In genomic region chr12:109966531-109966930, GRCh38 we compare ENCODE assay signal across 1 cellular context.
TF ChIP-seq lines count a peak whose summit lies in the region.

No MANE protein-coding gene starts in this region.

TF ChIP-seq in HepG2, 621 proteins besides CTCF, POLR2A, EP300 and RAD21:
- TF ChIP-seq ZNF670 (CRISPR knock-in tag; IDR thresholded peaks at IDR 0.05; ENCODE audit: borderline replicate concordance) = no peak
- no peak for TF ChIP-seq ZFYVE20 (CRISPR knock-in tag; IDR thresholded peaks at IDR 0.05; ENCODE audit: borderline replicate concordance, low read depth)
- no peak for TF ChIP-seq BORCS8-MEF2B (CRISPR knock-in tag; IDR thresholded peaks at IDR 0.05)
- no peak for TF ChIP-seq GABPA (IDR thresholded peaks at IDR 0.05; ENCODE audit: low read depth, low read length)
- TF ChIP-seq GABPA (CRISPR knock-in tag; IDR thresholded peaks at IDR 0.05; ENCODE audit: low read depth) = no peak
- no peak for TF ChIP-seq NFIC (IDR thresholded peaks at IDR 0.05; ENCODE audit: low read length)
